7 cellular contexts compared by ENCODE assay signal in the genomic region with DNA sequence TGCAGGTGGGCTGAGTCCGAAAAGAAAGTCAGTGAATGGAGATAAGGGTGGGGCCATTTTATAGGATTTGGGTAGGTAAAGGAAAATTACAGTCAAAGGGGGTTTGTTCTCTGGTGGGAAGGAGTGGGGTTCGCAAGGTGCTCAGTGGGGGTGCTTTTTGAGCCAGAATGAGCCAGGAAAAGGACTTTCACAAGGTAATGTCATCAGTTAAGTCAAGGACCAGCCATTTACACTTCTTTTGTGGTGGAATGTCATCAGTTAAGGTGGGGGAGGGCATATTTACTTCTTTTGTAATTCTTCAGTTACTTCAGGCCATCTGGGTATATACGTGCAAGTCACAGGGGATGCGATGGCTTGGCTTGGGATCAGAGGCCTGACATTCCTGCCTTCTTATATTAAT.
DNase-seq lines count a peak whose midpoint lies in the region; ATAC-seq and TF ChIP-seq lines count a peak whose summit lies in the region.
"Not testable (repeated sequence)": the region's sequence is repeated elsewhere in the genome, so short reads cannot be mapped to it uniquely, and the experiment has no call there.

No MANE protein-coding gene starts in this region.

- DNase-seq in H9: peak; percentile 62
- not testable (repeated sequence) for DNase-seq in WTC11 (ENCODE audit: low spot score)
- peak; percentile 64 for DNase-seq in endodermal cell
- DNase-seq in mesendoderm: peak; percentile 30

- peaks cover 18% of the 10 kb centered on the region for H3K4me1 ChIP-seq in ES-I3 (ENCODE audit: insufficient read depth, low read length)
- H3K4me1 ChIP-seq in H9 (ENCODE audit: insufficient read depth, low read length); endodermal cell (ENCODE audit: control insufficient read depth, insufficient read depth, low read length); mesendoderm (ENCODE audit: control insufficient read depth, low read depth, low read length): not testable (repeated sequence)
- peaks cover 26% of the 10 kb centered on the region for H3K4me1 ChIP-seq in HUES6 (ENCODE audit: control insufficient read depth, insufficient read depth, low read length)
- peaks cover 23% of the 10 kb centered on the region for H3K4me1 ChIP-seq in iPS-15b (ENCODE audit: control insufficient read depth, insufficient read depth, low read length)

- not testable (repeated sequence) for H3K27me3 ChIP-seq in H9 (ENCODE audit: insufficient read depth, low read length); HUES6 (ENCODE audit: control insufficient read depth, insufficient read depth, low read length); endodermal cell (ENCODE audit: control insufficient read depth, insufficient read depth, low read length, poor library complexity, severe bottlenecking); iPS-15b (ENCODE audit: control insufficient read depth, insufficient read depth, low read length); mesendoderm (ENCODE audit: insufficient read depth, low read length, poor library complexity)

- H3K36me3 Mint-ChIP-seq in H9 (ENCODE audit: insufficient read depth in 1 of 3, low read depth in 3 of 3): peaks cover 18 to 37% (median 31%) of the 10 kb centered on the region in 3 experiments
- H3K36me3 Mint-ChIP-seq in WTC11: peaks cover 47% of the 10 kb centered on the region
- H3K36me3 Mint-ChIP-seq in endodermal cell (ENCODE audit: low read depth): peaks cover 12% of the 10 kb centered on the region

- H2BK120ac ChIP-seq in H9 (ENCODE audit: low read depth, low read length, poor library complexity, severe bottlenecking); mesendoderm (ENCODE audit: low read depth, low read length): not testable (repeated sequence)

- not testable (repeated sequence) for H3K79me1 ChIP-seq in H9 (ENCODE audit: insufficient read depth, low read depth, low read length, poor library complexity, severe bottlenecking); mesendoderm (ENCODE audit: low read length)

- H3K23ac ChIP-seq in H9 (ENCODE audit: insufficient read length, low read depth, low read length); mesendoderm (ENCODE audit: low read length): not testable (repeated sequence)

- not testable (repeated sequence) for H3K4me2 ChIP-seq in H9 (ENCODE audit: insufficient read depth, insufficient read length, low read length); mesendoderm (ENCODE audit: low read length)

- not testable (repeated sequence) for H4K8ac ChIP-seq in H9 (replicated peaks; ENCODE audit: insufficient read length, low read depth, low read length); mesendoderm (ENCODE audit: low read depth, low read length)

- H2BK15ac ChIP-seq in H9 (ENCODE audit: low read depth, low read length); mesendoderm (replicated peaks; ENCODE audit: low read depth): not testable (repeated sequence)

- H3K9ac ChIP-seq in ES-I3 (ENCODE audit: low read depth, low read length) (peak overlapping the region; percentile 63; the same call in 1 of the 2 replicates), HUES6 (ENCODE audit: low read length) (peak overlapping the region; percentile 91), iPS-15b (ENCODE audit: low read depth, low read length) (peak overlapping the region; percentile 38)
- H3K9ac ChIP-seq in H9 (ENCODE audit: extremely low read depth, insufficient read length, low read length); endodermal cell (ENCODE audit: extremely low read depth, low read length, poor library complexity, severe bottlenecking); mesendoderm (ENCODE audit: low read length): not testable (repeated sequence)

- not testable (repeated sequence) for H3K18ac ChIP-seq in H9 (ENCODE audit: insufficient read length, low read depth, low read length); mesendoderm (ENCODE audit: low read length)

- CTCF ChIA-PET in WTC11 (lab: Charles Lee): not testable (repeated sequence)

- H4K91ac ChIP-seq in H9 (ENCODE audit: insufficient read length, low read depth, low read length): not testable (repeated sequence)

- not testable (repeated sequence) for H2AK5ac ChIP-seq in H9 (ENCODE audit: insufficient read length, low read length); mesendoderm (ENCODE audit: low read length)

- H3K4me3 Mint-ChIP-seq in H9: peak overlapping the region in 1 of 2 experiments; percentile 31; a peak in 2 of 5 replicates
- H3K4me3 Mint-ChIP-seq in WTC11: peak overlapping the region; percentile 22
- peak overlapping the region; percentile 15 for H3K4me3 Mint-ChIP-seq in endodermal cell

- not testable (repeated sequence) for H2BK12ac ChIP-seq in H9 (ENCODE audit: insufficient read length, low read depth, low read length)

- ATAC-seq in WTC11: not testable (repeated sequence)

- not testable (repeated sequence) for H4K20me1 ChIP-seq in H9 (ENCODE audit: control insufficient read depth, insufficient read depth, insufficient read length)

- H3K36me3 ChIP-seq in ES-I3 (ENCODE audit: insufficient read depth, low read length); HUES6 (ENCODE audit: control insufficient read depth, insufficient read depth, low read length); endodermal cell (ENCODE audit: control insufficient read depth, insufficient read depth, low read length); iPS-15b (ENCODE audit: control insufficient read depth, insufficient read depth, low read length); mesendoderm (ENCODE audit: control insufficient read depth, insufficient read depth, low read length): not testable (repeated sequence)

- TF ChIP-seq CTCF in H9 (conservative IDR thresholded peaks at IDR 0.05); WTC11 (IDR thresholded peaks at IDR 0.05); endodermal cell (conservative IDR thresholded peaks at IDR 0.05): not testable (repeated sequence)

- H3K56ac ChIP-seq in H9 (ENCODE audit: insufficient read length, low read depth, low read length); mesendoderm (ENCODE audit: low read length): not testable (repeated sequence)

- not testable (repeated sequence) for H3K9me3 ChIP-seq in ES-I3 (ENCODE audit: control insufficient read depth, insufficient read depth, low read length); H9 (ENCODE audit: control insufficient read depth, low read depth, low read length); HUES6 (ENCODE audit: control insufficient read depth, insufficient read depth, low read depth, low read length); endodermal cell (ENCODE audit: control insufficient read depth, low read length); iPS-15b (ENCODE audit: control insufficient read depth, insufficient read depth, low read length)

- H3K9me3 Mint-ChIP-seq in H9: peaks cover 13 to 18% of the 10 kb centered on the region in 2 experiments
- H3K9me3 Mint-ChIP-seq in WTC11: peaks cover 30% of the 10 kb centered on the region
- H3K9me3 Mint-ChIP-seq in endodermal cell: peaks cover 22% of the 10 kb centered on the region

- H3K4me3 ChIP-seq in HUES6 (ENCODE audit: low read depth, low read length): peak overlapping the region; percentile 42; the same call in 1 of the 2 replicates
- not testable (repeated sequence) for H3K4me3 ChIP-seq in endodermal cell (ENCODE audit: low read length); mesendoderm (ENCODE audit: low read length)
- H3K4me3 ChIP-seq in iPS-15b (ENCODE audit: low read depth, low read length): peak overlapping the region; percentile 31

- WGBS in H9 (ENCODE audit: extremely low coverage, insufficient read length, low lambda C conversion rate): no CpG with 5 or more reads among the region's 4 CpGs
- WGBS in endodermal cell (ENCODE audit: insufficient coverage in 1 of 2, insufficient read length in 1 of 2), 2 experiments: 44 to 70% methylated on average over 2 to 4 of the region's 4 CpGs
- WGBS in mesendoderm (ENCODE audit: extremely low coverage, insufficient coverage, low lambda C conversion rate): no CpG with 5 or more reads among the region's 4 CpGs

- H3K27ac Mint-ChIP-seq in H9: peak overlapping the region; percentile 46 to 98 (median 89)
- H3K27ac Mint-ChIP-seq in WTC11: peak overlapping the region; percentile 93
- H3K27ac Mint-ChIP-seq in endodermal cell: peak overlapping the region; percentile 88

- H2BK5ac ChIP-seq in H9 (ENCODE audit: insufficient read length, low read length); mesendoderm (ENCODE audit: low read length): not testable (repeated sequence)

- H3K4ac ChIP-seq in H9 (ENCODE audit: low read depth, low read length); mesendoderm (ENCODE audit: low read depth, low read length): not testable (repeated sequence)

- peaks cover 32 to 51% of the 10 kb centered on the region in 2 experiments for H3K4me1 Mint-ChIP-seq in H9
- peaks cover 70% of the 10 kb centered on the region for H3K4me1 Mint-ChIP-seq in WTC11
- H3K4me1 Mint-ChIP-seq in endodermal cell: peaks cover 52% of the 10 kb centered on the region

- H2BK20ac ChIP-seq in H9 (ENCODE audit: low read depth, low read length, poor library complexity, severe bottlenecking): not testable (repeated sequence)

- H3T11ph ChIP-seq in H9 (ENCODE audit: low read length): not testable (repeated sequence)

- H3K27ac ChIP-seq in H9 (ENCODE audit: insufficient read length, low read depth, low read length): peak overlapping the region; percentile 94
- H3K27ac ChIP-seq in HUES6 (ENCODE audit: low read depth, low read length): peak overlapping the region; percentile 96
- H3K27ac ChIP-seq in endodermal cell (ENCODE audit: low read depth, low read length); mesendoderm (ENCODE audit: low read depth, low read length): not testable (repeated sequence)

- H3K14ac ChIP-seq in H9 (ENCODE audit: insufficient read depth, low read length): not testable (repeated sequence)

- H3K27me3 Mint-ChIP-seq in H9 (ENCODE audit: low read depth); WTC11 (ENCODE audit: low read depth); endodermal cell (ENCODE audit: insufficient read depth): not testable (repeated sequence)

- POLR2A ChIA-PET in WTC11 (lab: Charles Lee): not testable (repeated sequence)

- H4K5ac ChIP-seq in H9 (ENCODE audit: insufficient read length, low read depth, low read length); mesendoderm (ENCODE audit: low read length): not testable (repeated sequence)

- H3K23me2 ChIP-seq in H9 (ENCODE audit: insufficient read length, low read depth, low read length, poor library complexity, severe bottlenecking): not testable (repeated sequence)

- not testable (repeated sequence) for H2AFZ ChIP-seq in H9 (ENCODE audit: low read length)

- not testable (repeated sequence) for H3K79me2 ChIP-seq in H9 (ENCODE audit: insufficient read depth, low read length); mesendoderm (ENCODE audit: control insufficient read depth, insufficient read depth, low read length)
